Comparison of ENCODE assay signal across 28 cellular contexts in genomic region chr5:39414429-39414828, GRCh38. TPM values are rescaled to one million over a fixed set of nuclear protein-coding genes. Genes with fewer than 3 reads are reported as not detected.
"Had no signal": no experiment of that assay in that cellular context is flagged by ENCODE, and none has a peak within 500 bp of the region (broad histone marks: within the 10 kb centered on the region; RNA-seq: fewer than 3 reads in every experiment).

No MANE protein-coding gene starts in this region.

- H3K27ac ChIP-seq: esophagus squamous epithelium, left lung, ovary, psoas muscle, spleen had no signal

- DNase-seq: cortex of kidney; effector memory CD8-positive, alpha-beta T cell; erythroblast; esophagus squamous epithelium; foreskin fibroblast; gastrocnemius medialis; head of caudate nucleus; kidney; left cardiac atrium; left lung; naive thymus-derived CD8-positive, alpha-beta T cell; nephron progenitor cell; nucleus accumbens; ovary; posterior cingulate gyrus; psoas muscle; right cardiac atrium; sigmoid colon; spleen; stimulated activated CD4-positive, alpha-beta T cell treated with anti-CD3 and anti-CD28 coated beads, Interleukin-4, amount 100 ng/mL, for 4 hours; stimulated activated naive CD8-positive, alpha-beta T cell treated with anti-CD3 and anti-CD28 coated beads, Interleukin-15, Interleukin-2, amounts not matched to agents 100 U/mL and 50 U/mL, for 24 hours; upper lobe of left lung had no signal

- H3K27ac Mint-ChIP-seq: effector memory CD8-positive, alpha-beta T cell; naive thymus-derived CD8-positive, alpha-beta T cell; nephron progenitor cell; stimulated activated memory B cell treated with anti-CD40 and anti-IgM and Interleukin-4, amounts not matched to agents 10 μg/mL and 1 μg/mL and 100 μg/mL, for 72 hours had no signal

- H3K9me3 ChIP-seq: esophagus squamous epithelium, gastrocnemius medialis, left lung, ovary, psoas muscle, sigmoid colon, spleen, thoracic aorta, tibial nerve, upper lobe of left lung had no signal

- H3K36me3 ChIP-seq: esophagus squamous epithelium, gastrocnemius medialis, left lung, ovary, sigmoid colon, thoracic aorta, tibial nerve had no signal

- H3K4me1 Mint-ChIP-seq: naive thymus-derived CD8-positive, alpha-beta T cell; stimulated activated memory B cell treated with anti-CD40 and anti-IgM and Interleukin-4, amounts not matched to agents 10 μg/mL and 1 μg/mL and 100 μg/mL, for 72 hours had no signal

- H3K36me3 Mint-ChIP-seq: naive thymus-derived CD8-positive, alpha-beta T cell; stimulated activated memory B cell treated with anti-CD40 and anti-IgM and Interleukin-4, amounts not matched to agents 10 μg/mL and 1 μg/mL and 100 μg/mL, for 72 hours had no signal

- H3K27me3 ChIP-seq: esophagus squamous epithelium, gastrocnemius medialis, left lung, ovary, sigmoid colon, spleen, tibial nerve, upper lobe of left lung had no signal

- H3K4me3 Mint-ChIP-seq: effector memory CD8-positive, alpha-beta T cell; naive thymus-derived CD8-positive, alpha-beta T cell; nephron progenitor cell; stimulated activated memory B cell treated with anti-CD40 and anti-IgM and Interleukin-4, amounts not matched to agents 10 μg/mL and 1 μg/mL and 100 μg/mL, for 72 hours had no signal

- H3K9me3 Mint-ChIP-seq: effector memory CD8-positive, alpha-beta T cell; naive thymus-derived CD8-positive, alpha-beta T cell; nephron progenitor cell; stimulated activated memory B cell treated with anti-CD40 and anti-IgM and Interleukin-4, amounts not matched to agents 10 μg/mL and 1 μg/mL and 100 μg/mL, for 72 hours had no signal

- ATAC-seq: effector memory CD8-positive, alpha-beta T cell; left cardiac atrium; left lung; naive thymus-derived CD8-positive, alpha-beta T cell; psoas muscle; right cardiac atrium; stimulated activated memory B cell treated with anti-CD40 and anti-IgM and Interleukin-4, amounts not matched to agents 10 μg/mL and 1 μg/mL and 100 μg/mL, for 72 hours; stimulated activated naive CD8-positive, alpha-beta T cell treated with anti-CD3 and anti-CD28 coated beads, Interleukin-15, Interleukin-2, amounts not matched to agents 100 U/mL and 50 U/mL, for 24 hours had no signal

- H3K4me3 ChIP-seq: esophagus squamous epithelium, gastrocnemius medialis, left lung, ovary, psoas muscle, sigmoid colon, spleen, thoracic aorta, tibial nerve, upper lobe of left lung had no signal

RNA-seq across cellular contexts. Expression of gene C9, which starts 50.1 kb away (rescaled TPM):
- total RNA-seq: esophagus squamous epithelium; left cardiac atrium; lower leg skin; mesenteric fat pad; myocyte; naive thymus-derived CD8-positive, alpha-beta T cell; sigmoid colon; thoracic aorta; tibial nerve had no signal
- polyA plus RNA-seq: naive thymus-derived CD8-positive, alpha-beta T cell; ovary; psoas muscle; right cardiac atrium; spleen had no signal
